ENCODE assay signal across 1 cellular context in genomic region chr6:70353343-70353913, GRCh38.
TF ChIP-seq lines count a peak whose summit lies in the region.

No MANE protein-coding gene starts in this region.

TF ChIP-seq in GM23338, 12 proteins besides CTCF, POLR2A, EP300 and RAD21:
- TF ChIP-seq ZNF462 (CRISPR knock-in tag; IDR thresholded peaks at IDR 0.05), result no peak
- no peak for TF ChIP-seq NANOG (IDR thresholded peaks at IDR 0.05; ENCODE audit: borderline replicate concordance)
- TF ChIP-seq JUNB (IDR thresholded peaks at IDR 0.05; ENCODE audit: unreplicated experiment), result no peak
- TF ChIP-seq STAT1 (IDR thresholded peaks at IDR 0.05; ENCODE audit: unreplicated experiment), result no peak
- no peak for TF ChIP-seq EZH2phosphoT487 (IDR thresholded peaks at IDR 0.05; ENCODE audit: unreplicated experiment)
- no peak for TF ChIP-seq CREB1 (CRISPR knock-in tag; IDR thresholded peaks at IDR 0.05; ENCODE audit: low read depth)
